In the genomic region with DNA sequence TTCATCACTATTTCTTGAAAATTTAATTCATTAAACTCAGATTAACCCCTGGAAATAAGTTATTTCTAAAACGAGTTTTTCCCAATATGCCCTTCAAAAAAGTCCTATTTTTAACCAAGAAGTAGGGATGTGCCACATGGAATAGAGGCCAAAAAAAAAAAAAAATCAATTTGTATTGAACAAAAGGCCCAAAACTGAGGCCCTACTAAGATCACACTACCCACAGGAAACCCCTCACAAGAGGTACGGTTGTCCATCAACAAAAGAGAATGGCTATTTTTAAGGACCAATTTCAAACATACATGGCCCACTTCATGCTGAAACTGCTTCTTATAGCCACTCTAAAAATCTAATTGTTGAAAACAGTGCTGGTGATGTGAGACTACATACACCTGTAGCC, we compare ENCODE assay signal across 9 cellular contexts. TPM values are rescaled to one million over a fixed set of nuclear protein-coding genes. Genes with fewer than 3 reads are reported as not detected.
A peak's percentile ranks its signal among the peaks of the same experiment; 100 is the strongest.
DNase-seq lines count a peak whose midpoint lies in the region; ATAC-seq and TF ChIP-seq lines count a peak whose summit lies in the region.
"Had no signal": no experiment of that assay in that cellular context is flagged by ENCODE, and none has a peak within 500 bp of the region (broad histone marks: within the 10 kb centered on the region; RNA-seq: fewer than 3 reads in every experiment).

No MANE protein-coding gene starts in this region.

- H3K9me3 Mint-ChIP-seq in dendritic cell treated with granulocyte-macrophage colony-stimulating factor and Interleukin-4, amounts not matched to agents 40 ng/mL and 50 ng/mL, for 4 days: no peaks in the 10 kb centered on the region
- no peaks in the 10 kb centered on the region for H3K9me3 Mint-ChIP-seq in osteocyte (ENCODE audit: unreplicated experiment)

- H2AFZ ChIP-seq in OCI-LY3 (ENCODE audit: low read depth, low read length): no peak overlapping the region

- H3K79me2 ChIP-seq in OCI-LY3 (ENCODE audit: low read length): peaks cover 53% of the 10 kb centered on the region

- peak overlapping the region; percentile 6 to 89 (median 64); a peak in 17 of 22 replicates for H3K9ac ChIP-seq in BLaER1 treated with 17β-estradiol and CSF1 and Interleukin-3, amounts not matched to agents 10 nM and 100 nM
- H3K9ac ChIP-seq in OCI-LY3 (ENCODE audit: low read length): no peak overlapping the region; the same call in 1 of the 2 replicates

- peak overlapping the region; percentile 90 for H3K27ac Mint-ChIP-seq in dendritic cell treated with granulocyte-macrophage colony-stimulating factor and Interleukin-4, amounts not matched to agents 40 ng/mL and 50 ng/mL, for 4 days
- peak overlapping the region; percentile 98 for H3K27ac Mint-ChIP-seq in osteocyte (ENCODE audit: unreplicated experiment)

- ATAC-seq in HG03571 (IDR thresholded peaks at IDR 0.05; ENCODE audit: unreplicated experiment) (no peak), GM21367 (IDR thresholded peaks at IDR 0.05; ENCODE audit: unreplicated experiment) (no peak), HG02970 (IDR thresholded peaks at IDR 0.05; ENCODE audit: low FRiP score, unreplicated experiment) (no peak)

- H4K20me1 ChIP-seq in BLaER1 treated with 17β-estradiol and CSF1 and Interleukin-3, amounts not matched to agents 10 nM and 100 nM: peaks cover 49 to 84% (median 56%) of the 10 kb centered on the region in 11 experiments; a peak in 21 of 22 replicates
- no peaks in the 10 kb centered on the region for H4K20me1 ChIP-seq in OCI-LY3 (ENCODE audit: insufficient read depth, low read length)

- H3K36me3 ChIP-seq in BLaER1 treated with 17β-estradiol and CSF1 and Interleukin-3, amounts not matched to agents 10 nM and 100 nM: peaks cover 53 to 56% (median 55%) of the 10 kb centered on the region in 11 experiments
- peaks cover 33% of the 10 kb centered on the region for H3K36me3 ChIP-seq in OCI-LY3 (replicated peaks; ENCODE audit: low read depth, low read length)

- H3K4me1 ChIP-seq in BLaER1 treated with 17β-estradiol and CSF1 and Interleukin-3, amounts not matched to agents 10 nM and 100 nM: peaks cover 44 to 80% (median 56%) of the 10 kb centered on the region in 10 experiments
- peaks cover 28% of the 10 kb centered on the region for H3K4me1 ChIP-seq in OCI-LY3 (ENCODE audit: low read length)

- H3K27me3 Mint-ChIP-seq in dendritic cell treated with granulocyte-macrophage colony-stimulating factor and Interleukin-4, amounts not matched to agents 40 ng/mL and 50 ng/mL, for 4 days: no peaks in the 10 kb centered on the region
- H3K27me3 Mint-ChIP-seq in osteocyte (ENCODE audit: unreplicated experiment): no peaks in the 10 kb centered on the region

- H3K4me3 ChIP-seq in BLaER1 treated with 17β-estradiol and CSF1 and Interleukin-3, amounts not matched to agents 10 nM and 100 nM: peak overlapping the region in 1 of 10 experiments; percentile 7; a peak in 1 of 20 replicates
- H3K4me3 ChIP-seq in OCI-LY3 (ENCODE audit: low read length): peak overlapping the region; percentile 86; the same call in 1 of the 2 replicates

- H3K36me3 Mint-ChIP-seq in dendritic cell treated with granulocyte-macrophage colony-stimulating factor and Interleukin-4, amounts not matched to agents 40 ng/mL and 50 ng/mL, for 4 days (ENCODE audit: low read depth): peaks cover 80% of the 10 kb centered on the region
- peaks cover 38% of the 10 kb centered on the region for H3K36me3 Mint-ChIP-seq in osteocyte (ENCODE audit: unreplicated experiment)

- no peak overlapping the region for H3K4me3 Mint-ChIP-seq in dendritic cell treated with granulocyte-macrophage colony-stimulating factor and Interleukin-4, amounts not matched to agents 40 ng/mL and 50 ng/mL, for 4 days
- no peak overlapping the region for H3K4me3 Mint-ChIP-seq in osteocyte (ENCODE audit: unreplicated experiment)

- H3K9me3 ChIP-seq in BLaER1 treated with 17β-estradiol and CSF1 and Interleukin-3, amounts not matched to agents 10 nM and 100 nM (replicated peaks in 1 of 11): no peaks in the 10 kb centered on the region
- H3K9me3 ChIP-seq in OCI-LY3 (ENCODE audit: insufficient read depth, low read length): no peaks in the 10 kb centered on the region

- peaks cover 71% of the 10 kb centered on the region for H3K4me1 Mint-ChIP-seq in dendritic cell treated with granulocyte-macrophage colony-stimulating factor and Interleukin-4, amounts not matched to agents 40 ng/mL and 50 ng/mL, for 4 days (ENCODE audit: low read depth)
- H3K4me1 Mint-ChIP-seq in osteocyte (ENCODE audit: unreplicated experiment): peaks cover 37% of the 10 kb centered on the region

- peak overlapping the region; percentile 41 to 99 (median 98); a peak in 18 of 22 replicates for H3K4me2 ChIP-seq in BLaER1 treated with 17β-estradiol and CSF1 and Interleukin-3, amounts not matched to agents 10 nM and 100 nM
- H3K4me2 ChIP-seq in OCI-LY3 (ENCODE audit: low read length): peak overlapping the region; percentile 97

- peak overlapping the region in 8 of 11 experiments; percentile 27 to 89 (median 82); a peak in 13 of 22 replicates for H3K27ac ChIP-seq in BLaER1 treated with 17β-estradiol and CSF1 and Interleukin-3, amounts not matched to agents 10 nM and 100 nM
- peak overlapping the region; percentile 98 for H3K27ac ChIP-seq in OCI-LY3 (ENCODE audit: low read length)

- intact Hi-C loops in dendritic cell treated with granulocyte-macrophage colony-stimulating factor and Interleukin-4, amounts not matched to agents 40 ng/mL and 50 ng/mL, for 4 days (cut with micrococcal nuclease): loop anchor here (5.0 to 10.0 kb wide), 3 partner anchors 50 to 447 kb away; a partner anchor contains a TSS

- no peaks in the 10 kb centered on the region for H3K27me3 ChIP-seq in BLaER1 treated with 17β-estradiol and CSF1 and Interleukin-3, amounts not matched to agents 10 nM and 100 nM
- no peaks in the 10 kb centered on the region for H3K27me3 ChIP-seq in OCI-LY3 (ENCODE audit: low read depth, low read length)

- no peak for TF ChIP-seq CTCF in OCI-LY3 (IDR thresholded peaks at IDR 0.05; ENCODE audit: low read depth, low read length)
- no peak for TF ChIP-seq CTCF in osteocyte (IDR thresholded peaks at IDR 0.05)

- DNase-seq in osteocyte (ENCODE audit: extremely low spot score, unreplicated experiment): no peak
- DNase-seq in stimulated activated naive CD4-positive, alpha-beta T cell treated with Interleukin-2 at 50 U/mL for 16 hours (lab: John Stamatoyannopoulos, UW): no peak
- DNase-seq: activated CD4-positive, alpha-beta T cell treated with anti-CD3 and anti-CD28 coated beads for 1 hour had no signal

RNA-seq across cellular contexts. Expression of a gene that starts 7.5 kb away (rescaled TPM):
- 83.1 and 91.6 TPM in 2 replicates for total RNA-seq in osteocyte

RNA-seq across cellular contexts. Expression of a gene that starts 8.2 kb away (rescaled TPM):
- total RNA-seq in osteocyte: 423 TPM in 2 replicates

RNA-seq across cellular contexts. Expression of a gene that starts 50.5 kb away (rescaled TPM):
- 136 and 140 TPM in 2 replicates for total RNA-seq in osteocyte
